Comparison of ENCODE assay signal across 19 cellular contexts in genomic region chr2:29561241-29562027, GRCh38.
"Had no signal": no experiment of that assay in that cellular context is flagged by ENCODE, and none has a peak within 500 bp of the region (broad histone marks: within the 10 kb centered on the region; RNA-seq: fewer than 3 reads in every experiment).

No MANE protein-coding gene starts in this region.

- H2AFZ ChIP-seq: hepatocyte, neural progenitor cell had no signal

- H3K27ac ChIP-seq: hepatocyte, neural progenitor cell, ovary, testis, upper lobe of left lung, VCaP had no signal

- H3K4me1 ChIP-seq: neural progenitor cell, testis, upper lobe of left lung had no signal

- H3K4me3 ChIP-seq: hepatocyte, neural progenitor cell, ovary, testis, upper lobe of left lung had no signal

- H3K9me3 ChIP-seq: ovary, testis, upper lobe of left lung had no signal

- DNase-seq: activated CD4-positive, alpha-beta memory T cell treated with anti-CD3 and anti-CD28 coated beads for 36 hours; activated CD8-positive, alpha-beta memory T cell treated with anti-CD3 and anti-CD28 coated beads, Interleukin-2, amount 10 ng/mL, durations not matched to agents 7 days and 5 days; activated naive CD4-positive, alpha-beta T cell treated with anti-CD3 and anti-CD28 coated beads, Interleukin-2, amount 10 ng/mL, durations not matched to agents 7 days and 5 days; activated T-cell treated with anti-CD3 and anti-CD28 coated beads, Interleukin-2, amount 50 U/mL, for 1 hour; effector memory CD8-positive, alpha-beta T cell; naive B cell; ovary; stimulated activated CD4-positive, alpha-beta T cell treated with anti-CD3 and anti-CD28 coated beads, Interleukin-1b, Interleukin-23, amount 100 ng/mL, for 48 hours; stimulated activated naive CD8-positive, alpha-beta T cell treated with anti-CD3 and anti-CD28 coated beads, Interleukin-15, amount 100 ng/mL, for 72 hours; T-helper 9 cell; testis; upper lobe of left lung had no signal

- ATAC-seq: activated CD8-positive, alpha-beta memory T cell treated with anti-CD3 and anti-CD28 coated beads, Interleukin-2, amount 10 ng/mL, durations not matched to agents 7 days and 5 days; effector memory CD8-positive, alpha-beta T cell; left lobe of liver; stimulated activated naive CD8-positive, alpha-beta T cell treated with anti-CD3 and anti-CD28 coated beads, Interleukin-15, amount 100 ng/mL, for 72 hours had no signal

- H3K9ac ChIP-seq: neural progenitor cell had no signal

- FAIRE-seq: astrocyte, bronchial epithelial cell, keratinocyte had no signal

- H3K79me2 ChIP-seq: hepatocyte had no signal

- H3K27me3 ChIP-seq: neural progenitor cell, ovary, testis, upper lobe of left lung had no signal

- H3K36me3 ChIP-seq: neural progenitor cell, ovary, upper lobe of left lung had no signal

- H3K4me2 ChIP-seq: hepatocyte, neural progenitor cell had no signal
